ENCODE assay signal across 10 cellular contexts in genomic region chr6:139133272-139133671, GRCh38. TPM values are rescaled to one million over a fixed set of nuclear protein-coding genes. Genes with fewer than 3 reads are reported as not detected.
DNase-seq lines count a peak whose midpoint lies in the region; ATAC-seq and TF ChIP-seq lines count a peak whose summit lies in the region.
"Had no signal": no experiment of that assay in that cellular context is flagged by ENCODE, and none has a peak within 500 bp of the region (broad histone marks: within the 10 kb centered on the region; RNA-seq: fewer than 3 reads in every experiment).

No MANE protein-coding gene starts in this region.

- peaks cover 19% of the 10 kb centered on the region for H3K36me3 Mint-ChIP-seq in activated T-helper 2 cell treated with anti-CD3 and anti-CD28 coated beads, Interferon-gamma antibody, Interleukin-2, Interleukin-4, amounts not matched to agents 10 μg/mL and 5 μg/mL and 100 μg/mL, durations not matched to agents 14 hours and 24 hours and 36 hours (ENCODE audit: low read depth)
- H3K36me3 Mint-ChIP-seq in naive B cell = peaks cover 8 to 17% of the 10 kb centered on the region in 2 donors

- H3K4me1 Mint-ChIP-seq in activated T-helper 2 cell treated with anti-CD3 and anti-CD28 coated beads, Interferon-gamma antibody, Interleukin-2, Interleukin-4, amounts not matched to agents 10 μg/mL and 5 μg/mL and 100 μg/mL, durations not matched to agents 14 hours and 24 hours and 36 hours (ENCODE audit: low read depth) = peaks cover 54% of the 10 kb centered on the region
- H3K4me1 Mint-ChIP-seq in naive B cell = peaks cover 57 to 73% (median 65%) of the 10 kb centered on the region in 3 donors

- H3K27ac Mint-ChIP-seq in activated T-helper 2 cell treated with anti-CD3 and anti-CD28 coated beads, Interferon-gamma antibody, Interleukin-2, Interleukin-4, amounts not matched to agents 10 μg/mL and 5 μg/mL and 100 μg/mL, durations not matched to agents 14 hours and 24 hours and 36 hours = peak overlapping the region; percentile 50
- H3K27ac Mint-ChIP-seq in naive B cell = peak overlapping the region; percentile 94 to 100 (median 99)

- H3K79me2 ChIP-seq in ACC112 (ENCODE audit: control insufficient read depth, insufficient read depth, low read length, unreplicated experiment) = peaks cover 21% of the 10 kb centered on the region

- intact Hi-C loops in activated T-helper 2 cell treated with anti-CD3 and anti-CD28 coated beads, Interferon-gamma antibody, Interleukin-2, Interleukin-4, amounts not matched to agents 10 μg/mL and 5 μg/mL and 100 μg/mL, durations not matched to agents 14 hours and 24 hours and 36 hours (cut with micrococcal nuclease) = loop anchor here (10.0 kb wide), 1 partner anchor 1452 kb away; no protein-coding TSS in a partner anchor

- no peak for DNase-seq in activated T-helper 2 cell treated with anti-CD3 and anti-CD28 coated beads, Interferon-gamma antibody, Interleukin-2, Interleukin-4, amounts not matched to agents 10 μg/mL and 5 μg/mL and 100 μg/mL, durations not matched to agents 14 hours and 24 hours and 36 hours (ENCODE audit: low spot score)
- DNase-seq in naive B cell (peak; percentile 38), HEK293T (ENCODE audit: extremely low spot score) (no peak), epidermal melanocyte (ENCODE audit: insufficient read length, low spot score) (no peak), SKM-1 treated with dmso at 0.1 percent for 144 hours (lab: John Stamatoyannopoulos, UW; ENCODE audit: unreplicated experiment) (no peak), NCI-H187 treated with DMSO at 0.1 percent for 48 hours (lab: John Stamatoyannopoulos, UW) (no peak)
- DNase-seq: DMS153, glutamatergic neuron had no signal

- no peaks in the 10 kb centered on the region for H3K9me3 Mint-ChIP-seq in activated T-helper 2 cell treated with anti-CD3 and anti-CD28 coated beads, Interferon-gamma antibody, Interleukin-2, Interleukin-4, amounts not matched to agents 10 μg/mL and 5 μg/mL and 100 μg/mL, durations not matched to agents 14 hours and 24 hours and 36 hours
- H3K9me3 Mint-ChIP-seq in naive B cell = peaks cover 0 to 3% (median 0%) of the 10 kb centered on the region in 7 donors

- peaks cover 12% of the 10 kb centered on the region for H3K4me1 ChIP-seq in ACC112 (ENCODE audit: control insufficient read depth, insufficient read depth, low read length, unreplicated experiment)

- ATAC-seq in GM19452 (IDR thresholded peaks at IDR 0.05; ENCODE audit: unreplicated experiment) (peak; percentile 28), naive B cell (ENCODE audit: low read depth in 2 of 2) (peak; percentile 10 to 16)

- H3K36me3 ChIP-seq in ACC112 (ENCODE audit: insufficient read depth, low read length) = no peaks in the 10 kb centered on the region

- H3K27me3 Mint-ChIP-seq in activated T-helper 2 cell treated with anti-CD3 and anti-CD28 coated beads, Interferon-gamma antibody, Interleukin-2, Interleukin-4, amounts not matched to agents 10 μg/mL and 5 μg/mL and 100 μg/mL, durations not matched to agents 14 hours and 24 hours and 36 hours (ENCODE audit: low read depth) = no peaks in the 10 kb centered on the region
- H3K27me3 Mint-ChIP-seq in naive B cell = no peaks in the 10 kb centered on the region

- no peak overlapping the region for H3K4me3 Mint-ChIP-seq in activated T-helper 2 cell treated with anti-CD3 and anti-CD28 coated beads, Interferon-gamma antibody, Interleukin-2, Interleukin-4, amounts not matched to agents 10 μg/mL and 5 μg/mL and 100 μg/mL, durations not matched to agents 14 hours and 24 hours and 36 hours (ENCODE audit: low read depth)
- peak overlapping the region; percentile 64 to 95 (median 84) for H3K4me3 Mint-ChIP-seq in naive B cell

- POLR2A ChIA-PET in HEK293T (lab: Yijun Ruan, JAX) = no interaction called here

- peak overlapping the region; percentile 27; the same call in 1 of the 2 replicates for H3K4me3 ChIP-seq in ACC112 (ENCODE audit: low read depth, low read length)

- CTCF ChIA-PET in HEK293T (lab: Yijun Ruan, JAX) = interaction anchor here (1.0 kb wide), 1 partner anchor 916 kb away, joined by 3 read pairs; no protein-coding TSS in a partner anchor

- no peak overlapping the region for H2AFZ ChIP-seq in ACC112 (ENCODE audit: low read length, unreplicated experiment)

- no peak overlapping the region for H3K27ac ChIP-seq in ACC112 (ENCODE audit: low read depth, low read length)

- no peaks in the 10 kb centered on the region for H3K27me3 ChIP-seq in ACC112 (ENCODE audit: insufficient read depth, low read length)

TF ChIP-seq in HEK293T, 16 proteins besides CTCF, POLR2A, EP300 and RAD21:
- TF ChIP-seq L3MBTL2 (conservative IDR thresholded peaks at IDR 0.05) (no peak), FOXK2 (IDR thresholded peaks at IDR 0.05) (no peak), SP1 (IDR thresholded peaks at IDR 0.05) (no peak), ARNT (IDR thresholded peaks at IDR 0.05) (no peak), ZNF384 (IDR thresholded peaks at IDR 0.05) (no peak), NFRKB (IDR thresholded peaks at IDR 0.05) (no peak), BHLHE40 (IDR thresholded peaks at IDR 0.05; ENCODE audit: borderline replicate concordance) (no peak), FOXA1 (IDR thresholded peaks at IDR 0.05) (no peak), SUZ12 (IDR thresholded peaks at IDR 0.05) (no peak), HDGF (IDR thresholded peaks at IDR 0.05; ENCODE audit: borderline replicate concordance) (no peak), FOXM1 (IDR thresholded peaks at IDR 0.05; ENCODE audit: borderline replicate concordance) (no peak), ELF4 (IDR thresholded peaks at IDR 0.05) (no peak), PKNOX1 (IDR thresholded peaks at IDR 0.05) (no peak), CTBP1 (IDR thresholded peaks at IDR 0.05; ENCODE audit: borderline replicate concordance) (no peak), TARDBP (IDR thresholded peaks at IDR 0.05) (no peak), LEF1 (IDR thresholded peaks at IDR 0.05; ENCODE audit: borderline replicate concordance) (no peak)

RNA-seq across cellular contexts. Expression of gene HECA, which starts 1.6 kb away (rescaled TPM):
- 33.6 and 36.9 TPM in 2 replicates for total RNA-seq in activated T-helper 2 cell treated with anti-CD3 and anti-CD28 coated beads, Interferon-gamma antibody, Interleukin-2, Interleukin-4, amounts not matched to agents 10 μg/mL and 5 μg/mL and 100 μg/mL, durations not matched to agents 14 hours and 24 hours and 36 hours
- 1 to 10 TPM; 4.0 to 6.2 (median 4.6) TPM for polyA plus RNA-seq in naive B cell (ENCODE audit: low read depth in 6 of 6)
